In the genomic region with DNA sequence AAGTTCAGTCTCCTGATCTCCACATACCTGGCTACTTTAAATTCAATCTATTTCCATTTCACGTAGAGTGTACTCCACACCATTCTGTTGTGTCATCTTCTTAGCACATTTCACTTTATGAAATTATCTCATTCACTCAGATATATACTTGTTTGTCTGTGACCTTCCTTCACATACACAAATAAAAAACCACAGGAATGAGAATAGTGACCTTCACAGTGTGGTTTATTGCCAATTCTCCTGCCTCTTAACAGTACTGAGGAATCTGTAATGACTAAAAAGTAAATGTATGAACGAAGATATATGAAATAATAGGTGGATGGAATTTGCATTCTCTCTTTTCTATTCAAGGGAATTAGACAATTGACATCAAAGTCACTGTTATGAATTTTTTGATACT, we compare ENCODE assay signal across 20 cellular contexts.
A peak's percentile ranks its signal among the peaks of the same experiment; 100 is the strongest.
DNase-seq lines count a peak whose midpoint lies in the region; ATAC-seq and TF ChIP-seq lines count a peak whose summit lies in the region.
"Had no signal": no experiment of that assay in that cellular context is flagged by ENCODE, and none has a peak within 500 bp of the region (broad histone marks: within the 10 kb centered on the region; RNA-seq: fewer than 3 reads in every experiment).

No MANE protein-coding gene starts in this region.

- TF ChIP-seq EP300 in suprapubic skin (IDR thresholded peaks at IDR 0.05): no peak

- no peaks in the 10 kb centered on the region for H3K36me3 ChIP-seq in suprapubic skin

- DNase-seq in H4 (ENCODE audit: low spot score): peak; percentile 31
- DNase-seq in NCI-H226: peak; percentile 43
- peak; percentile 38 for DNase-seq in choroid plexus epithelial cell (ENCODE audit: low read depth)
- DNase-seq in osteocyte (ENCODE audit: extremely low spot score, unreplicated experiment): no peak
- no peak for DNase-seq in GM13976 (ENCODE audit: low spot score)
- DNase-seq in suprapubic skin (ENCODE audit: low spot score in 2 of 2): no peak
- no peak for DNase-seq in mucosa of gallbladder (ENCODE audit: low spot score)
- DNase-seq: AML-193, COR-L47, DMS153, H7, NCI-H1417 treated with DMSO at 0.1 percent for 48 hours, NCI-H2029, NCI-H2171 treated with DMSO at 0.1 percent for 48 hours, NCI-H774, Right ventricle myocardium superior, SK-N-SH had no signal

- H3K27ac Mint-ChIP-seq in osteocyte (ENCODE audit: unreplicated experiment): peak overlapping the region; percentile 21
- H3K27ac Mint-ChIP-seq: CD14-positive monocyte had no signal

- no peaks in the 10 kb centered on the region for H3K36me3 Mint-ChIP-seq in osteocyte (ENCODE audit: unreplicated experiment)
- H3K36me3 Mint-ChIP-seq: CD14-positive monocyte had no signal

- H3K4me1 Mint-ChIP-seq in osteocyte (ENCODE audit: unreplicated experiment): peaks cover 36% of the 10 kb centered on the region
- H3K4me1 Mint-ChIP-seq: CD14-positive monocyte had no signal

- no peak for ATAC-seq in activated CD4-positive, CD25-positive, alpha-beta regulatory T cell treated with anti-CD3 and anti-CD28 coated beads, Interleukin-2, amount 50 U/mL, for 24 hours
- ATAC-seq: Panc1 had no signal

- no peak for TF ChIP-seq POLR2A in suprapubic skin (IDR thresholded peaks at IDR 0.05)

- 75% methylated on average over 2 of the region's 2 CpGs for WGBS in suprapubic skin

- no peak overlapping the region for H3K4me3 Mint-ChIP-seq in osteocyte (ENCODE audit: unreplicated experiment)
- H3K4me3 Mint-ChIP-seq: CD14-positive monocyte had no signal

- H3K27ac ChIP-seq in suprapubic skin: no peak overlapping the region

- H3K27me3 Mint-ChIP-seq in osteocyte (ENCODE audit: unreplicated experiment): no peaks in the 10 kb centered on the region

- no peaks in the 10 kb centered on the region for H3K9me3 ChIP-seq in suprapubic skin
- H3K9me3 ChIP-seq: SK-N-SH had no signal

- TF ChIP-seq CTCF in choroid plexus epithelial cell (conservative IDR thresholded peaks at IDR 0.05; ENCODE audit: low read depth, low read length): no peak
- no peak for TF ChIP-seq CTCF in osteocyte (IDR thresholded peaks at IDR 0.05)
- TF ChIP-seq CTCF in GM13976 (IDR thresholded peaks at IDR 0.05; ENCODE audit: borderline replicate concordance, control extremely low read depth, extremely low read depth, insufficient read depth, missing control alignments): no peak
- TF ChIP-seq CTCF in suprapubic skin (IDR thresholded peaks at IDR 0.05): no peak

- H3K4me3 ChIP-seq in choroid plexus epithelial cell (ENCODE audit: low read depth, low read length): no peak overlapping the region
- no peak overlapping the region for H3K4me3 ChIP-seq in suprapubic skin

- in situ Hi-C loops in GM13976 (cut with MboI; ENCODE audit: low sequenced_read_pairs, unreplicated experiment): no loop called here

- no peaks in the 10 kb centered on the region for H3K4me1 ChIP-seq in suprapubic skin

- H3K9me3 Mint-ChIP-seq in osteocyte (ENCODE audit: unreplicated experiment): peaks cover 3% of the 10 kb centered on the region

- no peaks in the 10 kb centered on the region for H3K27me3 ChIP-seq in suprapubic skin

Comparison
In these comparisons a context has a peak if more than half of its experiments do, and no peak if none do; other contexts are left out.
1. DNase-seq: peak in H4 (single experiment), NCI-H226 (single experiment) and choroid plexus epithelial cell (single experiment); none in osteocyte (single experiment), GM13976 (single experiment), suprapubic skin (0 of 2) and mucosa of gallbladder (single experiment).